19 cellular contexts compared by ENCODE assay signal in the genomic region with DNA sequence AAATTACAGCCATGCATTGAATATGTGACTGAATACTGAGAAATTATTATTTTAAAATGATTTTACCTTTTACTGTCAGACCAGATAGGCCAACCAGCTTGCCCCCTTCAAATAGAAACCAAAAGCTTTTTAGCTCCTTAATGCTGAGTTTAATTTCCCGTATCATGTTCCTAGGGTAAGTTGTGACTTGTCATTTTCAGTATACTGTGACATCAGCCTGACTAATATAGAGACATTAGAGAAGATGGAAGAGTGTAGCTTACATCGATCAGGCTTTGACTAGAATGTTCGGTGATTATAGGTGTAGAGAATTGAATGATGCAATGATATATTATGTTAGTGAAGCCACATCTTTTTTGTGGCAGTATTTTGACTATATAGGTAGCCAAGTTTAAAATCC.
"Had no signal": no experiment of that assay in that cellular context is flagged by ENCODE, and none has a peak within 500 bp of the region (broad histone marks: within the 10 kb centered on the region; RNA-seq: fewer than 3 reads in every experiment).

No MANE protein-coding gene starts in this region.

- DNase-seq: activated CD4-positive, alpha-beta memory T cell treated with anti-CD3 and anti-CD28 coated beads for 36 hours; activated CD4-positive, CD25-positive, alpha-beta regulatory T cell treated with anti-CD3 and anti-CD28 coated beads, Interleukin-2, amount 50 U/mL, for 72 hours; activated CD8-positive, alpha-beta memory T cell treated with anti-CD3 and anti-CD28 coated beads, Interleukin-2, amount 50 U/mL, for 48 hours; activated effector memory CD4-positive, alpha-beta T cell treated with Interleukin-2 at 50 U/mL for 16 hours; amygdala; body of pancreas; cortex of kidney; effector memory CD4-positive, alpha-beta T cell; gastrocnemius medialis; heart left ventricle; left colon; lower lobe of right lung; pancreas; stomach; upper lobe of right lung had no signal

- H3K27ac Mint-ChIP-seq: activated CD4-positive, alpha-beta memory T cell treated with anti-CD3 and anti-CD28 coated beads for 36 hours; activated naive CD4-positive, alpha-beta T cell treated with anti-CD3 and anti-CD28 coated beads, Interleukin-2, amount 50 U/mL, for 24 hours had no signal

- H3K36me3 Mint-ChIP-seq: activated CD4-positive, alpha-beta memory T cell treated with anti-CD3 and anti-CD28 coated beads for 36 hours; activated naive CD4-positive, alpha-beta T cell treated with anti-CD3 and anti-CD28 coated beads, Interleukin-2, amount 50 U/mL, for 24 hours had no signal

- H3K36me3 ChIP-seq: gastrocnemius medialis, heart left ventricle, lower lobe of right lung, pancreas, stomach, thoracic aorta, upper lobe of right lung had no signal

- H3K27ac ChIP-seq: body of pancreas, epithelial cell of prostate, gastrocnemius medialis, heart left ventricle, lower lobe of right lung, pancreas, stomach, thoracic aorta, upper lobe of right lung had no signal

- H3K4me1 Mint-ChIP-seq: activated naive CD4-positive, alpha-beta T cell treated with anti-CD3 and anti-CD28 coated beads, Interleukin-2, amount 50 U/mL, for 24 hours had no signal

- H3K9me3 ChIP-seq: body of pancreas, gastrocnemius medialis, heart left ventricle, lower lobe of right lung, pancreas, stomach, thoracic aorta, upper lobe of right lung had no signal

- H3K4me3 ChIP-seq: body of pancreas, gastrocnemius medialis, heart left ventricle, lower lobe of right lung, pancreas, stomach, thoracic aorta, upper lobe of right lung had no signal

- FAIRE-seq: pancreas had no signal

- H3K27me3 ChIP-seq: body of pancreas, gastrocnemius medialis, heart left ventricle, pancreas, stomach, upper lobe of right lung had no signal

- H3K4me3 Mint-ChIP-seq: activated CD4-positive, alpha-beta memory T cell treated with anti-CD3 and anti-CD28 coated beads for 36 hours; activated naive CD4-positive, alpha-beta T cell treated with anti-CD3 and anti-CD28 coated beads, Interleukin-2, amount 50 U/mL, for 24 hours had no signal

- H3K27me3 Mint-ChIP-seq: activated naive CD4-positive, alpha-beta T cell treated with anti-CD3 and anti-CD28 coated beads, Interleukin-2, amount 50 U/mL, for 24 hours had no signal

- ATAC-seq: body of pancreas, gastrocnemius medialis, heart left ventricle, left colon, lower lobe of right lung, pancreas, sciatic nerve, upper lobe of right lung had no signal

- H3K9me3 Mint-ChIP-seq: activated CD4-positive, alpha-beta memory T cell treated with anti-CD3 and anti-CD28 coated beads for 36 hours; activated naive CD4-positive, alpha-beta T cell treated with anti-CD3 and anti-CD28 coated beads, Interleukin-2, amount 50 U/mL, for 24 hours had no signal

- H3K4me1 ChIP-seq: body of pancreas, gastrocnemius medialis, heart left ventricle, lower lobe of right lung, pancreas, stomach, upper lobe of right lung had no signal
